Comparison of ENCODE assay signal across 15 cellular contexts in the genomic region with DNA sequence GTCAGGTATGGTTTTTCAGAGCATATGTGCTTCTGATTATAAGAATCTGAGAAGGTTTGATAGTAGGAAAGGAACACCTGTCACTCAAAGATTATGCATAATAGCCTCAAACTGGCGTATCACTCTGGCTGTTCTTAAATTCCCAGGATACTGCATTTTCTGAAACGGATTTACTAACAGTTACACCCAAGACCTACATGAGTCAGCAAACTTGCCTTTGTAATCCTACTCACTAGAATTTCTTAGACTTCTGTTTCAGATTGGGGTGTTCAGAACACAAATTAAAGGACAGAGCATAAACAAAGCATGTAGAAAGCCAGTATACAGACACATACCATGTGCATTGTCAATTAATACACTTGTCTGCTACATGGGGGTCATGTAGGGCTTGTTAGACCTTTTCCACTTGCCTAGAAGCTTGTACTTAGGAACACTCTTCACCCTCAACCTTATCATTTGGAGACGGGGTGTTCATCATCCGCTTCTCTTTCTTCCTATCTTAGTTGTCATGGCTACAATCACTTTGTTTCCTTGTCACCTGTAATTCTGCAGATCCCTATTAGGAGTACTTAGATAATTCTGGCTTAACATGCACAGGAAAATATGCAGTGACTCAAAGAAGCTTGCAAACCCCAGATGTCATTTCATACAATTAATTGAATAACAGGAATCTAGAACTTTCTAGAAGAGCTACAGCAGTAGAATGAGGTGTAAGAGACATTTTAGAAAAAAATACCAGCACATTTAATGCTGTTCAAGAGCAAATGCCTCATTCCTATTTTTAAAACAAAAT.
DNase-seq lines count a peak whose midpoint lies in the region; TF ChIP-seq lines count a peak whose summit lies in the region.
"Had no signal": no experiment of that assay in that cellular context is flagged by ENCODE, and none has a peak within 500 bp of the region (broad histone marks: within the 10 kb centered on the region; RNA-seq: fewer than 3 reads in every experiment).

No MANE protein-coding gene starts in this region.

- H3K36me3 ChIP-seq in adipocyte (ENCODE audit: control insufficient read depth, insufficient read depth, low read length, severe bottlenecking): no peaks in the 10 kb centered on the region
- no peaks in the 10 kb centered on the region for H3K36me3 ChIP-seq in adrenal gland (replicated peaks in 1 of 2)
- H3K36me3 ChIP-seq in brain microvascular endothelial cell (replicated peaks): no peaks in the 10 kb centered on the region

- POLR2A ChIA-PET in GM10248 (lab: Yijun Ruan, JAX): no interaction called here

- CTCF ChIA-PET in GM10248 (lab: Yijun Ruan, JAX): interaction anchor here (1.5 kb wide), 1 partner anchor 10 kb away, joined by 5 read pairs; no protein-coding TSS in a partner anchor

- H3K4me3 ChIP-seq in adipocyte (ENCODE audit: low read length): no peak overlapping the region
- H3K4me3 ChIP-seq in adrenal gland: no peak overlapping the region
- H3K4me3 ChIP-seq in brain microvascular endothelial cell (ENCODE audit: low read depth, low read length): no peak overlapping the region

- in situ Hi-C loops in brain microvascular endothelial cell (cut with HindIII; ENCODE audit: low pct_ligation_motif_present, low sequenced_read_pairs): no loop called here

- peak; percentile 4 for DNase-seq in A172 (ENCODE audit: low spot score)
- DNase-seq in LHCN-M2 (ENCODE audit: low read depth): peak; percentile 64
- DNase-seq in adipocyte (ENCODE audit: low read depth): peak; percentile 19
- DNase-seq in fibroblast of peridontal ligament (ENCODE audit: extremely low read depth): peak; percentile 33
- no peak for DNase-seq in adrenal gland
- DNase-seq in NCI-H1694 treated with DMSO at 0.1 percent for 48 hours (lab: John Stamatoyannopoulos, UW): no peak
- DNase-seq in GM10248 (ENCODE audit: extremely low spot score): no peak
- DNase-seq in brain microvascular endothelial cell: no peak
- DNase-seq: C1 segment of cervical spinal cord, GDM1, HFFc6, Karpas-422, NCI-H2029, NCI-H510A, NCI-H82 had no signal

- TF ChIP-seq CTCF in adrenal gland (IDR thresholded peaks at IDR 0.05) (no peak), GM10248 (IDR thresholded peaks at IDR 0.05; ENCODE audit: control extremely low read depth, extremely low read depth, low read depth, missing control alignments) (no peak), brain microvascular endothelial cell (IDR thresholded peaks at IDR 0.05; ENCODE audit: low read depth, low read length, missing control alignments) (no peak)

- no peak overlapping the region for H3K9ac ChIP-seq in adipocyte (ENCODE audit: low read length)

- 67 to 86% (median 75%) methylated on average over 4 of the region's 4 CpGs for WGBS in adrenal gland, 4 donors

- no peak overlapping the region for H3K27ac ChIP-seq in adrenal gland
- no peak overlapping the region for H3K27ac ChIP-seq in brain microvascular endothelial cell

- H3K27me3 ChIP-seq in adipocyte (replicated peaks; ENCODE audit: control insufficient read depth, insufficient read depth, low read length) (no peaks in the 10 kb centered on the region), adrenal gland (no peaks in the 10 kb centered on the region), brain microvascular endothelial cell (replicated peaks) (no peaks in the 10 kb centered on the region)

- H3K9me3 ChIP-seq in adipocyte (ENCODE audit: control insufficient read depth, low read length) (no peaks in the 10 kb centered on the region), adrenal gland (replicated peaks in 1 of 3) (no peaks in the 10 kb centered on the region)

- no peak for TF ChIP-seq POLR2A in adrenal gland (IDR thresholded peaks at IDR 0.05)

- intact Hi-C loops in adrenal gland (cut with DNase I): no loop called here

- H3K4me1 ChIP-seq in adipocyte (ENCODE audit: control insufficient read depth, insufficient read depth, low read length): peaks cover 8% of the 10 kb centered on the region
- H3K4me1 ChIP-seq in adrenal gland (replicated peaks in 1 of 2): no peaks in the 10 kb centered on the region

Comparison
In these comparisons a context has a peak if more than half of its experiments do, and no peak if none do; other contexts are left out.
1. DNase-seq: peak in A172 (single experiment), LHCN-M2 (single experiment), adipocyte (single experiment) and fibroblast of peridontal ligament (single experiment); none in adrenal gland (0 of 7), NCI-H1694 treated with DMSO at 0.1 percent for 48 hours (single experiment), GM10248 (single experiment) and brain microvascular endothelial cell (single experiment).